Comparison of ENCODE assay signal across 21 cellular contexts in genomic region chr10:77289027-77289501, GRCh38.
DNase-seq lines count a peak whose midpoint lies in the region; ATAC-seq and TF ChIP-seq lines count a peak whose summit lies in the region.
"Had no signal": no experiment of that assay in that cellular context is flagged by ENCODE, and none has a peak within 500 bp of the region (broad histone marks: within the 10 kb centered on the region; RNA-seq: fewer than 3 reads in every experiment).

No MANE protein-coding gene starts in this region.

- BruUV-seq in Caco-2 (replicated peaks; lab: Mats Ljungman, UMichigan): no TSS peak

- POLR2A ChIA-PET in Caco-2 (lab: Charles Lee): no interaction called here

- no peak overlapping the region for H3K9ac ChIP-seq in neuronal stem cell (ENCODE audit: low read depth, low read length, poor library complexity)

- no peak for ATAC-seq in HG02610 (IDR thresholded peaks at IDR 0.05; ENCODE audit: unreplicated experiment)
- no peak for ATAC-seq in activated naive CD8-positive, alpha-beta T cell treated with anti-CD3 and anti-CD28 coated beads, Interleukin-2, amount 50 U/mL, for 24 hours
- ATAC-seq: naive thymus-derived CD4-positive, alpha-beta T cell; stimulated activated effector memory CD8-positive, alpha-beta T cell treated with anti-CD3 and anti-CD28 coated beads, Interleukin-12 subunit alpha, Interleukin-12 subunit beta, amount 100 ng/mL, for 72 hours; upper lobe of right lung had no signal

- no peak for TF ChIP-seq CTCF in Caco-2 (IDR thresholded peaks at IDR 0.05; ENCODE audit: insufficient read depth in 1 of 2, low read depth in 1 of 2, low read length in 1 of 2, severe bottlenecking in 1 of 2, unreplicated experiment in 1 of 2)
- peak; percentile 22; the same call in 1 of the 2 replicates for TF ChIP-seq CTCF in LNCaP clone FGC (IDR thresholded peaks at IDR 0.05; ENCODE audit: control insufficient read depth, extremely low read depth, insufficient read depth)
- TF ChIP-seq CTCF in chondrocyte (IDR thresholded peaks at IDR 0.05): no peak

- DNase-seq in Caco-2 (peak in 1 of 2 experiments; percentile 50), LNCaP clone FGC (ENCODE audit: low read depth) (no peak), chondrocyte (ENCODE audit: low spot score) (no peak), neuronal stem cell (ENCODE audit: low spot score) (no peak), NCI-H2107 treated with DMSO at 0.1 percent for 48 hours (lab: John Stamatoyannopoulos, UW; ENCODE audit: unreplicated experiment) (no peak), activated gamma-delta T cell (lab: John Stamatoyannopoulos, UW) (no peak)
- no peak for DNase-seq in activated naive CD8-positive, alpha-beta T cell treated with anti-CD3 and anti-CD28 coated beads, Interleukin-2, amount 50 U/mL, for 24 hours
- DNase-seq: activated CD4-positive, alpha-beta T cell treated with anti-CD3 and anti-CD28 coated beads, Interleukin-2, amount 50 U/mL, for 4 hours; activated naive CD4-positive, alpha-beta T cell treated with anti-CD3 and anti-CD28 coated beads, Interleukin-2, amount 10 ng/mL, durations not matched to agents 7 days and 5 days; activated T-cell treated with anti-CD3 and anti-CD28 coated beads for 4 hours; CD8-positive, alpha-beta memory T cell; colonic mucosa; foreskin fibroblast; naive thymus-derived CD4-positive, alpha-beta T cell; NCI-H1436; NCI-H446; spleen; upper lobe of right lung had no signal

- no peaks in the 10 kb centered on the region for H3K79me1 ChIP-seq in neuronal stem cell (ENCODE audit: low read depth, low read length)

- H3K18ac ChIP-seq in neuronal stem cell (ENCODE audit: low read length): peak overlapping the region; percentile 0

- H2BK5ac ChIP-seq in neuronal stem cell (ENCODE audit: low read length): no peak overlapping the region

- WGBS in neuronal stem cell (ENCODE audit: extremely low coverage in 2 of 2, insufficient read length in 2 of 2, insufficient replicate concordance in 1 of 2), 2 donors: no CpG with 5 or more reads among the region's 3 CpGs

- H3K27me3 Mint-ChIP-seq in Caco-2 (ENCODE audit: insufficient read depth, unreplicated experiment) (no peaks in the 10 kb centered on the region), chondrocyte (ENCODE audit: low read depth) (no peaks in the 10 kb centered on the region)
- H3K27me3 Mint-ChIP-seq in activated naive CD8-positive, alpha-beta T cell treated with anti-CD3 and anti-CD28 coated beads, Interleukin-2, amount 50 U/mL, for 24 hours: peaks cover 3% of the 10 kb centered on the region

- intact Hi-C loops in Caco-2 (cut with micrococcal nuclease; ENCODE audit: unreplicated experiment): loop anchor here (2.0 to 5.0 kb wide), 3 partner anchors 102 to 947 kb away; no protein-coding TSS in a partner anchor

- H3K36me3 ChIP-seq in Caco-2 (ENCODE audit: control insufficient read depth, insufficient read depth, low read length) (no peaks in the 10 kb centered on the region), neuronal stem cell (replicated peaks in 1 of 2; ENCODE audit: control insufficient read depth in 2 of 2, insufficient read depth in 2 of 2, low read length in 2 of 2) (no peaks in the 10 kb centered on the region)
- H3K36me3 ChIP-seq: colonic mucosa, prostate gland, spleen, upper lobe of right lung had no signal

- peaks cover 1% of the 10 kb centered on the region for H3K9me3 Mint-ChIP-seq in Caco-2 (ENCODE audit: unreplicated experiment)
- H3K9me3 Mint-ChIP-seq in chondrocyte (ENCODE audit: low read depth): no peaks in the 10 kb centered on the region
- H3K9me3 Mint-ChIP-seq in activated naive CD8-positive, alpha-beta T cell treated with anti-CD3 and anti-CD28 coated beads, Interleukin-2, amount 50 U/mL, for 24 hours: no peaks in the 10 kb centered on the region
- H3K9me3 Mint-ChIP-seq: activated naive CD4-positive, alpha-beta T cell treated with anti-CD3 and anti-CD28 coated beads, Interleukin-2, amount 10 ng/mL, durations not matched to agents 7 days and 5 days; CD8-positive, alpha-beta memory T cell; stimulated activated effector memory CD8-positive, alpha-beta T cell treated with anti-CD3 and anti-CD28 coated beads, Interleukin-12 subunit alpha, Interleukin-12 subunit beta, amount 100 ng/mL, for 72 hours had no signal

- H3K27me3 ChIP-seq in Caco-2 (replicated peaks; ENCODE audit: control insufficient read depth, insufficient read depth, low read length): no peaks in the 10 kb centered on the region
- H3K27me3 ChIP-seq in neuronal stem cell (ENCODE audit: control insufficient read depth in 3 of 3, insufficient read depth in 3 of 3, low read depth in 1 of 3, low read length in 3 of 3): no peaks in the 10 kb centered on the region
- H3K27me3 ChIP-seq: colonic mucosa, upper lobe of right lung had no signal

- H3K27ac Mint-ChIP-seq in Caco-2 (ENCODE audit: unreplicated experiment): peak overlapping the region; percentile 84
- peak overlapping the region; percentile 71 for H3K27ac Mint-ChIP-seq in chondrocyte (ENCODE audit: unreplicated experiment)
- no peak overlapping the region for H3K27ac Mint-ChIP-seq in activated naive CD8-positive, alpha-beta T cell treated with anti-CD3 and anti-CD28 coated beads, Interleukin-2, amount 50 U/mL, for 24 hours
- H3K27ac Mint-ChIP-seq: activated naive CD4-positive, alpha-beta T cell treated with anti-CD3 and anti-CD28 coated beads, Interleukin-2, amount 10 ng/mL, durations not matched to agents 7 days and 5 days; naive thymus-derived CD4-positive, alpha-beta T cell; stimulated activated effector memory CD8-positive, alpha-beta T cell treated with anti-CD3 and anti-CD28 coated beads, Interleukin-12 subunit alpha, Interleukin-12 subunit beta, amount 100 ng/mL, for 72 hours had no signal

- H3K4me2 ChIP-seq in neuronal stem cell (ENCODE audit: insufficient read depth, low read length, poor library complexity, severe bottlenecking): no peak overlapping the region

- no peak overlapping the region for H3K23ac ChIP-seq in neuronal stem cell (ENCODE audit: low read depth, low read length, poor library complexity)

- H3K4me3 Mint-ChIP-seq in Caco-2 (ENCODE audit: unreplicated experiment): no peak overlapping the region
- no peak overlapping the region for H3K4me3 Mint-ChIP-seq in chondrocyte (ENCODE audit: unreplicated experiment)
- no peak overlapping the region for H3K4me3 Mint-ChIP-seq in activated naive CD8-positive, alpha-beta T cell treated with anti-CD3 and anti-CD28 coated beads, Interleukin-2, amount 50 U/mL, for 24 hours
- H3K4me3 Mint-ChIP-seq: activated naive CD4-positive, alpha-beta T cell treated with anti-CD3 and anti-CD28 coated beads, Interleukin-2, amount 10 ng/mL, durations not matched to agents 7 days and 5 days; CD8-positive, alpha-beta memory T cell; naive thymus-derived CD4-positive, alpha-beta T cell; stimulated activated effector memory CD8-positive, alpha-beta T cell treated with anti-CD3 and anti-CD28 coated beads, Interleukin-12 subunit alpha, Interleukin-12 subunit beta, amount 100 ng/mL, for 72 hours had no signal

- H3K4ac ChIP-seq in neuronal stem cell (ENCODE audit: low read length): no peak overlapping the region

- CTCF ChIA-PET in Caco-2 (lab: Charles Lee): interaction anchor here (1.1 kb wide), 1 partner anchor 23 kb away, joined by 3 read pairs; no protein-coding TSS in a partner anchor

- H3K4me1 Mint-ChIP-seq in Caco-2 (ENCODE audit: low read depth, unreplicated experiment) (peaks cover 63% of the 10 kb centered on the region), chondrocyte (ENCODE audit: low read depth) (peaks cover 92% of the 10 kb centered on the region)
- peaks cover 11% of the 10 kb centered on the region for H3K4me1 Mint-ChIP-seq in activated naive CD8-positive, alpha-beta T cell treated with anti-CD3 and anti-CD28 coated beads, Interleukin-2, amount 50 U/mL, for 24 hours
- H3K4me1 Mint-ChIP-seq: activated naive CD4-positive, alpha-beta T cell treated with anti-CD3 and anti-CD28 coated beads, Interleukin-2, amount 10 ng/mL, durations not matched to agents 7 days and 5 days; naive thymus-derived CD4-positive, alpha-beta T cell; stimulated activated effector memory CD8-positive, alpha-beta T cell treated with anti-CD3 and anti-CD28 coated beads, Interleukin-12 subunit alpha, Interleukin-12 subunit beta, amount 100 ng/mL, for 72 hours had no signal

- H3K36me3 Mint-ChIP-seq in Caco-2 (ENCODE audit: insufficient read depth, unreplicated experiment) (peaks cover 9% of the 10 kb centered on the region), chondrocyte (ENCODE audit: low read depth) (no peaks in the 10 kb centered on the region)
- H3K36me3 Mint-ChIP-seq in activated naive CD8-positive, alpha-beta T cell treated with anti-CD3 and anti-CD28 coated beads, Interleukin-2, amount 50 U/mL, for 24 hours (ENCODE audit: low read depth): no peaks in the 10 kb centered on the region
- H3K36me3 Mint-ChIP-seq: activated naive CD4-positive, alpha-beta T cell treated with anti-CD3 and anti-CD28 coated beads, Interleukin-2, amount 10 ng/mL, durations not matched to agents 7 days and 5 days; CD8-positive, alpha-beta memory T cell; naive thymus-derived CD4-positive, alpha-beta T cell; stimulated activated effector memory CD8-positive, alpha-beta T cell treated with anti-CD3 and anti-CD28 coated beads, Interleukin-12 subunit alpha, Interleukin-12 subunit beta, amount 100 ng/mL, for 72 hours had no signal

- no peak overlapping the region for H2BK12ac ChIP-seq in neuronal stem cell (ENCODE audit: low read length)

- H3K9me3 ChIP-seq in Caco-2: no peaks in the 10 kb centered on the region
- no peaks in the 10 kb centered on the region for H3K9me3 ChIP-seq in neuronal stem cell (replicated peaks in 1 of 2; ENCODE audit: control insufficient read depth in 2 of 2, insufficient read depth in 1 of 2, low read depth in 1 of 2, low read length in 2 of 2)
- H3K9me3 ChIP-seq: colonic mucosa, prostate gland, spleen, upper lobe of right lung had no signal

- H2AK5ac ChIP-seq in neuronal stem cell (ENCODE audit: low read depth, low read length): peak overlapping the region; percentile 67

- H4K8ac ChIP-seq in neuronal stem cell (ENCODE audit: low read depth, low read length): no peak overlapping the region

- H2BK15ac ChIP-seq in neuronal stem cell (ENCODE audit: low read length): no peak overlapping the region

- no peak overlapping the region for H3K27ac ChIP-seq in neuronal stem cell (replicated peaks; ENCODE audit: low read length)
- H3K27ac ChIP-seq: colonic mucosa, prostate gland, spleen, upper lobe of right lung had no signal

- H2BK120ac ChIP-seq in neuronal stem cell (ENCODE audit: low read depth, low read length): no peak overlapping the region

- H3K4me1 ChIP-seq in Caco-2 (peaks cover 93% of the 10 kb centered on the region), neuronal stem cell (ENCODE audit: control insufficient read depth in 2 of 2, insufficient read depth in 1 of 2, low read depth in 1 of 2, low read length in 2 of 2) (peaks cover 0 to 29% of the 10 kb centered on the region in 2 donors)
- H3K4me1 ChIP-seq: colonic mucosa, upper lobe of right lung had no signal

- no peak overlapping the region for H4K91ac ChIP-seq in neuronal stem cell (ENCODE audit: low read depth, low read length, poor library complexity)

- H2AFZ ChIP-seq in neuronal stem cell (ENCODE audit: low read length): no peak overlapping the region

- no peak overlapping the region for H3K14ac ChIP-seq in neuronal stem cell (ENCODE audit: low read length)

- H3K4me3 ChIP-seq in Caco-2 (ENCODE audit: low read depth, low read length): no peak overlapping the region
- no peak overlapping the region for H3K4me3 ChIP-seq in LNCaP clone FGC (ENCODE audit: low read depth, low read length)
- H3K4me3 ChIP-seq in neuronal stem cell (ENCODE audit: low read length in 2 of 2): no peak overlapping the region
- H3K4me3 ChIP-seq: colonic mucosa, prostate gland, spleen, upper lobe of right lung had no signal
